ENCODE assay signal across 11 cellular contexts in the genomic region with DNA sequence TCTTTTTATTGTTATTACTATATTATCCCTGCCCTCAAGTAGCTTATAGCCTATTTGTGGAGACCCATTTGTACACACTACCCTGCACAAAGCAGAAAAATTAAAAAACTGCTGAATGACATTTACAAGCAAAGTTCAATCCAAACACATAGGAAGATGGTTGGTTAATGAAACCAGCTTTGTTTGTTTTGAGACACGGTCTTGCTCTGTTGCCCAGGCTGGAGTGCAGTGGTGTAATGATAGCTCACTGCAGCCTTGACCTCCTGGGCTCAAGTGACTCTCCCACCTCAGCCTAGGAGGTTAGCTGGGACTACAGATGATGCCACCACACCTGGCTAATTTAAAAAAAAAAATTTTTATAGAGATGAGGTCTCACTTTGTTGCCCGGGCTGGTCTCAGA. TPM values are rescaled to one million over a fixed set of nuclear protein-coding genes. Genes with fewer than 3 reads are reported as not detected.
DNase-seq lines count a peak whose midpoint lies in the region; ATAC-seq and TF ChIP-seq lines count a peak whose summit lies in the region.
"Had no signal": no experiment of that assay in that cellular context is flagged by ENCODE, and none has a peak within 500 bp of the region (broad histone marks: within the 10 kb centered on the region; RNA-seq: fewer than 3 reads in every experiment).

No MANE protein-coding gene starts in this region.

- H3K27ac ChIP-seq in RWPE1 (peak overlapping the region; percentile 91), trophoblast cell (ENCODE audit: low read depth, low read length) (peak overlapping the region; percentile 71)

- H3K9ac ChIP-seq in trophoblast cell (ENCODE audit: low read length), result no peak overlapping the region

- H3K4me1 Mint-ChIP-seq in naive thymus-derived CD8-positive, alpha-beta T cell, result peaks cover 3 to 9% (median 9%) of the 10 kb centered on the region in 4 donors

- no peak overlapping the region for H3K4me2 ChIP-seq in trophoblast cell (ENCODE audit: low read length)

- no peak overlapping the region for H2AK5ac ChIP-seq in trophoblast cell (ENCODE audit: low read length)

- H4K91ac ChIP-seq in trophoblast cell (ENCODE audit: low read depth, low read length), result peak overlapping the region; percentile 57

- H3K4me1 ChIP-seq in trophoblast cell (ENCODE audit: control insufficient read depth in 1 of 2, insufficient read depth in 2 of 2, low read length in 2 of 2), result peaks cover 6 to 30% of the 10 kb centered on the region in 2 experiments
- H3K4me1 ChIP-seq in mucosa of descending colon (ENCODE audit: low read depth), result no peaks in the 10 kb centered on the region

- H3K79me2 ChIP-seq in trophoblast cell (ENCODE audit: control insufficient read depth, insufficient read depth, low read length, poor library complexity), result peaks cover 1% of the 10 kb centered on the region

- intact Hi-C loops in mucosa of descending colon (cut with DNase I, micrococcal nuclease), result no loop called here

- H2BK5ac ChIP-seq in trophoblast cell (ENCODE audit: low read depth, low read length, poor library complexity), result peak overlapping the region; percentile 88

- H3K36me3 Mint-ChIP-seq in naive thymus-derived CD8-positive, alpha-beta T cell, result no peaks in the 10 kb centered on the region

- H3K36me3 ChIP-seq in trophoblast cell (ENCODE audit: control insufficient read depth in 1 of 2, insufficient read depth in 2 of 2, low read length in 2 of 2), result no peaks in the 10 kb centered on the region
- no peaks in the 10 kb centered on the region for H3K36me3 ChIP-seq in mucosa of descending colon (ENCODE audit: low read depth)
- H3K36me3 ChIP-seq: HAP-1 had no signal

- peaks cover 26% of the 10 kb centered on the region for H3K79me1 ChIP-seq in trophoblast cell (ENCODE audit: low read length)

- H3K9me3 ChIP-seq in trophoblast cell (ENCODE audit: insufficient read depth, low read depth, low read length), result no peaks in the 10 kb centered on the region
- H3K9me3 ChIP-seq in mucosa of descending colon, result no peaks in the 10 kb centered on the region
- H3K9me3 ChIP-seq: HAP-1 had no signal

- no peak overlapping the region for H3K4me3 ChIP-seq in trophoblast cell (ENCODE audit: low read depth, low read length)
- H3K4me3 ChIP-seq in mucosa of descending colon, result no peak overlapping the region
- H3K4me3 ChIP-seq: HAP-1 had no signal

- H4K12ac ChIP-seq in trophoblast cell (ENCODE audit: low read depth, low read length), result no peak overlapping the region

- H3K23ac ChIP-seq in trophoblast cell (ENCODE audit: low read length), result no peak overlapping the region

- peak overlapping the region; percentile 92 for H2BK12ac ChIP-seq in trophoblast cell (ENCODE audit: low read length)

- WGBS in trophoblast cell (ENCODE audit: extremely low coverage, insufficient coverage, insufficient read length), result no CpG with 5 or more reads among the region's 2 CpGs

- H3K9me3 Mint-ChIP-seq in naive thymus-derived CD8-positive, alpha-beta T cell, result no peaks in the 10 kb centered on the region

- no peak overlapping the region for H3K4ac ChIP-seq in trophoblast cell (ENCODE audit: low read depth, low read length)

- peak overlapping the region; percentile 83 for H3K14ac ChIP-seq in trophoblast cell (ENCODE audit: low read length)

- peaks cover 5 to 20% (median 9%) of the 10 kb centered on the region in 5 donors for H3K27me3 Mint-ChIP-seq in naive thymus-derived CD8-positive, alpha-beta T cell

- TF ChIP-seq CTCF in RWPE1 (conservative IDR thresholded peaks at IDR 0.05; ENCODE audit: low read depth) (no peak), mucosa of descending colon (IDR thresholded peaks at IDR 0.05) (no peak)

- no peak overlapping the region for H2AFZ ChIP-seq in trophoblast cell (ENCODE audit: insufficient read depth, low read length, poor library complexity)

- H3K4me3 Mint-ChIP-seq in naive thymus-derived CD8-positive, alpha-beta T cell, result no peak overlapping the region

- ATAC-seq in GM19324 (IDR thresholded peaks at IDR 0.05; ENCODE audit: low FRiP score, unreplicated experiment) (peak; percentile 2), HG02642 (IDR thresholded peaks at IDR 0.05; ENCODE audit: poor library complexity, unreplicated experiment) (peak; percentile 19), mucosa of descending colon (no peak)
- no peak for ATAC-seq in naive thymus-derived CD8-positive, alpha-beta T cell

- peak overlapping the region; percentile 85 for H2BK120ac ChIP-seq in trophoblast cell (ENCODE audit: insufficient read depth, low read length, poor library complexity)

- H3K27ac Mint-ChIP-seq in naive thymus-derived CD8-positive, alpha-beta T cell, result no peak overlapping the region

- peak overlapping the region; percentile 77 for H4K8ac ChIP-seq in trophoblast cell (ENCODE audit: low read depth, low read length)

- POLR2A ChIA-PET in RWPE1 (lab: Yijun Ruan, JAX; ENCODE audit: low non-redundant PET), result no interaction called here
- POLR2A ChIA-PET in naive thymus-derived CD8-positive, alpha-beta T cell (lab: Charles Lee), result no interaction called here

- H3K27me3 ChIP-seq in trophoblast cell (ENCODE audit: insufficient read depth, low read length), result no peaks in the 10 kb centered on the region

- peak overlapping the region; percentile 90 for H3K18ac ChIP-seq in trophoblast cell (ENCODE audit: low read length)

- no peak for DNase-seq in RWPE1 (ENCODE audit: low spot score)
- DNase-seq in trophoblast cell, result no peak
- DNase-seq in naive thymus-derived CD8-positive, alpha-beta T cell, result no peak
- no peak for DNase-seq in mucosa of descending colon
- no peak for DNase-seq in NCI-H1105 (lab: John Stamatoyannopoulos, UW)
- no peak for DNase-seq in NCI-H2196 treated with DMSO at 0.1 percent for 48 hours (lab: John Stamatoyannopoulos, UW; ENCODE audit: unreplicated experiment)
- DNase-seq: kidney, NCI-H748 treated with DMSO at 0.1 percent for 48 hours had no signal

- CTCF ChIA-PET in RWPE1 (lab: Yijun Ruan, JAX), result interaction anchor here (0.5 kb wide), 1 partner anchor 135 kb away, joined by 5 read pairs; no protein-coding TSS in a partner anchor

RNA-seq across cellular contexts. Expression of a gene that starts 31.6 kb away (rescaled TPM):
- 16.4 and 18.9 TPM in 2 replicates for polyA plus RNA-seq in trophoblast cell (2013)
- under 1 TPM in 1 of 2 experiments, not detected in 1; 0.16 TPM for total RNA-seq in naive thymus-derived CD8-positive, alpha-beta T cell
- not detected for polyA plus RNA-seq in naive thymus-derived CD8-positive, alpha-beta T cell
- 1 to 10 TPM in 1 of 3 donors, under 1 TPM in 2; 0.09 to 8.5 (median 0.48) TPM for total RNA-seq in mucosa of descending colon

Comparison
In these comparisons a context has a peak if more than half of its experiments do, and no peak if none do; other contexts are left out.
1. ATAC-seq: peak in GM19324 (single experiment) and HG02642 (single experiment); none in naive thymus-derived CD8-positive, alpha-beta T cell (0 of 2) and mucosa of descending colon (single experiment).